Comparison of ENCODE assay signal across 21 cellular contexts in the genomic region with DNA sequence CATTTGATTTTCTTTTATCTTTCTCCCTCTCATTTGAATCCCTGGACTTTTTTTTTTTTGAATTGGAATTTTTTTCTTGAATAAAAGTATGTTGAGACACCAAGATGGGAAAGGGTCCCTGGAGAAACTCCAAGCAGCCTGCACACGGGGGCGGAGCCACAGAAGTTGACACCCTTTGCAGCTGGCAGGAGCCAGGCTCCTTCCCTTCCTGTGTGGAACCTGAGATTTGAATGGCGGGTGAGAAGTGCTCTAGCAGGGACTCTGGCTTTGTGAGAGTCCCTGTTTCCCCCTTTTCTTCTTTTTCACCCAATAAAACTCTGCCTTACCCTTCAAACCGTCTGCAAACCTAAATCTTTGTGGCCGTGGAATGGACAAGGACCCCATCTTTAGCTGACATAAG.
"Had no signal": no experiment of that assay in that cellular context is flagged by ENCODE, and none has a peak within 500 bp of the region (broad histone marks: within the 10 kb centered on the region; RNA-seq: fewer than 3 reads in every experiment).

No MANE protein-coding gene starts in this region.

- H3K36me3 Mint-ChIP-seq: activated CD4-positive, alpha-beta memory T cell treated with anti-CD3 and anti-CD28 coated beads for 36 hours; activated naive CD4-positive, alpha-beta T cell treated with anti-CD3 and anti-CD28 coated beads, Interleukin-2, amount 10 ng/mL, durations not matched to agents 7 days and 5 days; mesothelial cell of epicardium had no signal

- H3K27ac Mint-ChIP-seq: activated CD4-positive, alpha-beta memory T cell treated with anti-CD3 and anti-CD28 coated beads for 36 hours; activated naive CD4-positive, alpha-beta T cell treated with anti-CD3 and anti-CD28 coated beads, Interleukin-2, amount 10 ng/mL, durations not matched to agents 7 days and 5 days; activated naive CD8-positive, alpha-beta T cell treated with anti-CD3 and anti-CD28 coated beads, Interleukin-2, amount 50 U/mL, for 24 hours; mesothelial cell of epicardium; natural killer cell treated with Interleukin-12 subunit alpha and Interleukin-12 subunit beta and Interleukin-15 and Interleukin-18, amount 100 ng/mL, for 72 hours; stimulated activated naive CD8-positive, alpha-beta T cell treated with anti-CD3 and anti-CD28 coated beads, Interleukin-15, Interleukin-2, amounts not matched to agents 100 ng/mL and 50 ng/mL, for 24 hours; T-helper 1 cell treated with Interleukin-12 subunit alpha and Interleukin-12 subunit beta and Interleukin-4 antibody, amounts not matched to agents 30 μg/mL and 1 μg/mL, for 36 hours had no signal

- H3K27ac ChIP-seq: coronary artery, esophagus squamous epithelium, heart left ventricle, left lung, right lobe of liver, skin epidermis, tibial artery had no signal

- H3K9me3 Mint-ChIP-seq: mesothelial cell of epicardium had no signal

- H3K4me3 ChIP-seq: coronary artery, esophagus squamous epithelium, heart left ventricle, left lung, right lobe of liver, skin epidermis, tibial artery had no signal

- H3K4me1 Mint-ChIP-seq: activated naive CD4-positive, alpha-beta T cell treated with anti-CD3 and anti-CD28 coated beads, Interleukin-2, amount 10 ng/mL, durations not matched to agents 7 days and 5 days; activated naive CD8-positive, alpha-beta T cell treated with anti-CD3 and anti-CD28 coated beads, Interleukin-2, amount 50 U/mL, for 24 hours had no signal

- H3K36me3 ChIP-seq: esophagus squamous epithelium, heart left ventricle, left lung, right lobe of liver, tibial artery had no signal

- DNase-seq: activated CD4-positive, alpha-beta memory T cell treated with anti-CD3 and anti-CD28 coated beads for 36 hours; activated CD4-positive, alpha-beta T cell treated with anti-CD3 and anti-CD28 coated beads for 48 hours; activated CD4-positive, CD25-positive, alpha-beta regulatory T cell; activated effector memory CD4-positive, alpha-beta T cell treated with anti-CD3 and anti-CD28 coated beads, Interleukin-2, amount 50 U/mL, for 16 hours; activated naive CD4-positive, alpha-beta T cell treated with anti-CD3 and anti-CD28 coated beads, Interleukin-2, amount 10 ng/mL, durations not matched to agents 7 days and 5 days; activated naive CD8-positive, alpha-beta T cell treated with anti-CD3 and anti-CD28 coated beads, Interleukin-2, amount 50 U/mL, for 24 hours; cerebellar nuclear complex; esophagus squamous epithelium; heart left ventricle; left lung; nucleus accumbens; right lobe of liver; stimulated activated CD4-positive, alpha-beta T cell treated with anti-CD3 and anti-CD28 coated beads, Interleukin-1b, Interleukin-23, amount 100 ng/mL, for 48 hours; T1000; tibial artery had no signal

- H3K9me3 ChIP-seq: esophagus squamous epithelium, left lung, right lobe of liver, tibial artery had no signal

- H3K27me3 Mint-ChIP-seq: activated CD4-positive, alpha-beta memory T cell treated with anti-CD3 and anti-CD28 coated beads for 36 hours; activated naive CD4-positive, alpha-beta T cell treated with anti-CD3 and anti-CD28 coated beads, Interleukin-2, amount 10 ng/mL, durations not matched to agents 7 days and 5 days; activated naive CD8-positive, alpha-beta T cell treated with anti-CD3 and anti-CD28 coated beads, Interleukin-2, amount 50 U/mL, for 24 hours; natural killer cell treated with Interleukin-12 subunit alpha and Interleukin-12 subunit beta and Interleukin-15 and Interleukin-18, amount 100 ng/mL, for 72 hours; stimulated activated naive CD8-positive, alpha-beta T cell treated with anti-CD3 and anti-CD28 coated beads, Interleukin-15, Interleukin-2, amounts not matched to agents 100 ng/mL and 50 ng/mL, for 24 hours had no signal

- H3K27me3 ChIP-seq: esophagus squamous epithelium, heart left ventricle, left lung, right lobe of liver, tibial artery had no signal

- H3K4me3 Mint-ChIP-seq: activated CD4-positive, alpha-beta memory T cell treated with anti-CD3 and anti-CD28 coated beads for 36 hours; activated naive CD4-positive, alpha-beta T cell treated with anti-CD3 and anti-CD28 coated beads, Interleukin-2, amount 10 ng/mL, durations not matched to agents 7 days and 5 days; activated naive CD8-positive, alpha-beta T cell treated with anti-CD3 and anti-CD28 coated beads, Interleukin-2, amount 50 U/mL, for 24 hours; mesothelial cell of epicardium; natural killer cell treated with Interleukin-12 subunit alpha and Interleukin-12 subunit beta and Interleukin-15 and Interleukin-18, amount 100 ng/mL, for 72 hours; stimulated activated naive CD8-positive, alpha-beta T cell treated with anti-CD3 and anti-CD28 coated beads, Interleukin-15, Interleukin-2, amounts not matched to agents 100 ng/mL and 50 ng/mL, for 24 hours; T-helper 1 cell treated with Interleukin-12 subunit alpha and Interleukin-12 subunit beta and Interleukin-4 antibody, amounts not matched to agents 30 μg/mL and 1 μg/mL, for 36 hours had no signal

- ATAC-seq: activated naive CD8-positive, alpha-beta T cell treated with anti-CD3 and anti-CD28 coated beads, Interleukin-2, amount 50 U/mL, for 24 hours; heart left ventricle; left lung; natural killer cell treated with Interleukin-12 subunit alpha and Interleukin-12 subunit beta and Interleukin-15 and Interleukin-18, amount 100 ng/mL, for 72 hours; right lobe of liver had no signal

- H3K4me1 ChIP-seq: esophagus squamous epithelium, heart left ventricle, left lung, right lobe of liver, tibial artery had no signal
